Comparison of ENCODE assay signal across 21 cellular contexts in the genomic region with DNA sequence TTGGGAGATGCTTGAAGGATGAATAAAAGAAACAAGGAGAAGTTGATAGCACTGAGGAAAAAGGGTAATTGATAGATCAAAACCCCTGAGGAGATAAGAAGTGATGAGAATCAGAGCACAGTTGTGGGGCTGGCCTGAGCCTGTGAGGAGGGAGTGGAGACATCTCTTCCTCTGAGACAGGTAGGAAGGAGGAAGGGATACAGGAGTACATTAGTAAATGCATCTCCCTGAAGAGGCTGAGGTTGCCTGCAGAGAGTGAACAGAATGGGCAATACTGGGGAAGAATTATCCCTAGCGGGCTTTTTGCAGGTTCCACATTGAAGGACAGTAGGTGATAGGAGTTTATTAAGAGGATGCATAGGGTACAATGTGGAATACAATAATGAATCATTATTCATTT. TPM values are rescaled to one million over a fixed set of nuclear protein-coding genes. Genes with fewer than 3 reads are reported as not detected.
A peak's percentile ranks its signal among the peaks of the same experiment; 100 is the strongest.
DNase-seq lines count a peak whose midpoint lies in the region; ATAC-seq and TF ChIP-seq lines count a peak whose summit lies in the region.
"Had no signal": no experiment of that assay in that cellular context is flagged by ENCODE, and none has a peak within 500 bp of the region (broad histone marks: within the 10 kb centered on the region; RNA-seq: fewer than 3 reads in every experiment).

No MANE protein-coding gene starts in this region.

- whole genome bisulfite sequencing in smooth muscle cell (ENCODE audit: low lambda C conversion rate), result 68% methylated on average over 1 of the region's 1 CpG

- no peak overlapping the region for H3K9ac ChIP-seq in smooth muscle cell (ENCODE audit: low read depth)

- TF ChIP-seq CTCF in smooth muscle cell (IDR thresholded peaks at IDR 0.05; ENCODE audit: borderline replicate concordance, insufficient read depth, poor library complexity, severe bottlenecking), result no peak
- no peak for TF ChIP-seq CTCF in osteocyte (IDR thresholded peaks at IDR 0.05)

- peaks cover 8% of the 10 kb centered on the region for H3K27me3 Mint-ChIP-seq in activated CD4-positive, alpha-beta T cell treated with anti-CD3 and anti-CD28 coated beads, Interleukin-2, amount 10 ng/mL, durations not matched to agents 24 days and 14 days
- H3K27me3 Mint-ChIP-seq in activated CD4-positive, alpha-beta T cell treated with anti-CD3 and anti-CD28 coated beads, Interleukin-2, amount 10 ng/mL, durations not matched to agents 7 days and 5 days, result peaks cover 2% of the 10 kb centered on the region
- H3K27me3 Mint-ChIP-seq in activated naive CD8-positive, alpha-beta T cell treated with anti-CD3 and anti-CD28 coated beads, Interleukin-2, amount 50 U/mL, for 24 hours, result peaks cover 21% of the 10 kb centered on the region
- H3K27me3 Mint-ChIP-seq in osteocyte (ENCODE audit: unreplicated experiment), result peaks cover 12% of the 10 kb centered on the region

- H3K9me3 Mint-ChIP-seq in activated CD4-positive, alpha-beta T cell treated with anti-CD3 and anti-CD28 coated beads, Interleukin-2, amount 10 ng/mL, durations not matched to agents 24 days and 14 days, result no peaks in the 10 kb centered on the region
- H3K9me3 Mint-ChIP-seq in activated CD4-positive, alpha-beta T cell treated with anti-CD3 and anti-CD28 coated beads, Interleukin-2, amount 10 ng/mL, durations not matched to agents 7 days and 5 days, result no peaks in the 10 kb centered on the region
- H3K9me3 Mint-ChIP-seq in activated naive CD8-positive, alpha-beta T cell treated with anti-CD3 and anti-CD28 coated beads, Interleukin-2, amount 50 U/mL, for 24 hours, result no peaks in the 10 kb centered on the region
- H3K9me3 Mint-ChIP-seq in osteocyte (ENCODE audit: unreplicated experiment), result no peaks in the 10 kb centered on the region

- H3K27ac Mint-ChIP-seq in activated CD4-positive, alpha-beta T cell treated with anti-CD3 and anti-CD28 coated beads, Interleukin-2, amount 10 ng/mL, durations not matched to agents 24 days and 14 days, result peak overlapping the region; percentile 67
- no peak overlapping the region for H3K27ac Mint-ChIP-seq in activated CD4-positive, alpha-beta T cell treated with anti-CD3 and anti-CD28 coated beads, Interleukin-2, amount 10 ng/mL, durations not matched to agents 7 days and 5 days
- H3K27ac Mint-ChIP-seq in activated naive CD8-positive, alpha-beta T cell treated with anti-CD3 and anti-CD28 coated beads, Interleukin-2, amount 50 U/mL, for 24 hours, result peak overlapping the region; percentile 50
- no peak overlapping the region for H3K27ac Mint-ChIP-seq in osteocyte (ENCODE audit: unreplicated experiment)
- H3K27ac Mint-ChIP-seq: CD4-positive, CD25-positive, alpha-beta regulatory T cell had no signal

- POLR2A ChIA-PET in activated CD4-positive, alpha-beta T cell treated with anti-CD3 and anti-CD28 coated beads, Interleukin-2, amount 10 ng/mL, durations not matched to agents 7 days and 5 days (lab: Charles Lee), result no interaction called here

- intact Hi-C loops in activated CD4-positive, alpha-beta T cell treated with anti-CD3 and anti-CD28 coated beads, Interleukin-2, amount 10 ng/mL, durations not matched to agents 24 days and 14 days (cut with micrococcal nuclease), result loop anchor here (1.0 kb wide), 1 partner anchor 19 kb away; no protein-coding TSS in a partner anchor

- peaks cover 8% of the 10 kb centered on the region for H3F3A ChIP-seq in smooth muscle cell (ENCODE audit: low read depth)

- CTCF ChIA-PET in activated CD4-positive, alpha-beta T cell treated with anti-CD3 and anti-CD28 coated beads, Interleukin-2, amount 10 ng/mL, durations not matched to agents 7 days and 5 days (lab: Charles Lee), result interaction anchor here (0.9 to 1.4 kb wide), 6 partner anchors 10 to 179 kb away, joined by 3 to 4 read pairs (median 3); a partner anchor contains a TSS

- H3K4me3 Mint-ChIP-seq in activated CD4-positive, alpha-beta T cell treated with anti-CD3 and anti-CD28 coated beads, Interleukin-2, amount 10 ng/mL, durations not matched to agents 24 days and 14 days, result no peak overlapping the region
- no peak overlapping the region for H3K4me3 Mint-ChIP-seq in activated CD4-positive, alpha-beta T cell treated with anti-CD3 and anti-CD28 coated beads, Interleukin-2, amount 10 ng/mL, durations not matched to agents 7 days and 5 days
- peak overlapping the region; percentile 21 for H3K4me3 Mint-ChIP-seq in activated naive CD8-positive, alpha-beta T cell treated with anti-CD3 and anti-CD28 coated beads, Interleukin-2, amount 50 U/mL, for 24 hours
- no peak overlapping the region for H3K4me3 Mint-ChIP-seq in osteocyte (ENCODE audit: unreplicated experiment)
- H3K4me3 Mint-ChIP-seq: CD4-positive, CD25-positive, alpha-beta regulatory T cell had no signal

- no peaks in the 10 kb centered on the region for H4K20me1 ChIP-seq in smooth muscle cell (ENCODE audit: low read depth)

- ATAC-seq in activated naive CD8-positive, alpha-beta T cell treated with anti-CD3 and anti-CD28 coated beads, Interleukin-2, amount 50 U/mL, for 24 hours, result peak; percentile 23

- H3K36me3 Mint-ChIP-seq in activated CD4-positive, alpha-beta T cell treated with anti-CD3 and anti-CD28 coated beads, Interleukin-2, amount 10 ng/mL, durations not matched to agents 24 days and 14 days (ENCODE audit: low read depth), result no peaks in the 10 kb centered on the region
- H3K36me3 Mint-ChIP-seq in activated CD4-positive, alpha-beta T cell treated with anti-CD3 and anti-CD28 coated beads, Interleukin-2, amount 10 ng/mL, durations not matched to agents 7 days and 5 days (ENCODE audit: low read depth), result no peaks in the 10 kb centered on the region
- no peaks in the 10 kb centered on the region for H3K36me3 Mint-ChIP-seq in activated naive CD8-positive, alpha-beta T cell treated with anti-CD3 and anti-CD28 coated beads, Interleukin-2, amount 50 U/mL, for 24 hours (ENCODE audit: low read depth)
- no peaks in the 10 kb centered on the region for H3K36me3 Mint-ChIP-seq in osteocyte (ENCODE audit: unreplicated experiment)
- H3K36me3 Mint-ChIP-seq: CD4-positive, CD25-positive, alpha-beta regulatory T cell had no signal

- H3K27ac ChIP-seq in smooth muscle cell (ENCODE audit: low read depth), result peak overlapping the region; percentile 38

- no peaks in the 10 kb centered on the region for H3K27me3 ChIP-seq in H7 (ENCODE audit: control insufficient read depth, insufficient read depth, low read length)
- H3K27me3 ChIP-seq in smooth muscle cell (ENCODE audit: low read depth), result no peaks in the 10 kb centered on the region
- H3K27me3 ChIP-seq: BE2C had no signal

- H3K79me2 ChIP-seq in smooth muscle cell (ENCODE audit: low read depth), result no peaks in the 10 kb centered on the region

- peaks cover 13% of the 10 kb centered on the region for H3K4me1 Mint-ChIP-seq in activated CD4-positive, alpha-beta T cell treated with anti-CD3 and anti-CD28 coated beads, Interleukin-2, amount 10 ng/mL, durations not matched to agents 24 days and 14 days
- H3K4me1 Mint-ChIP-seq in activated CD4-positive, alpha-beta T cell treated with anti-CD3 and anti-CD28 coated beads, Interleukin-2, amount 10 ng/mL, durations not matched to agents 7 days and 5 days, result peaks cover 11% of the 10 kb centered on the region
- peaks cover 23% of the 10 kb centered on the region for H3K4me1 Mint-ChIP-seq in activated naive CD8-positive, alpha-beta T cell treated with anti-CD3 and anti-CD28 coated beads, Interleukin-2, amount 50 U/mL, for 24 hours
- H3K4me1 Mint-ChIP-seq in osteocyte (ENCODE audit: unreplicated experiment), result no peaks in the 10 kb centered on the region

- no peaks in the 10 kb centered on the region for H3K36me3 ChIP-seq in H7 (replicated peaks; ENCODE audit: control insufficient read depth, insufficient read depth, low read length)
- no peaks in the 10 kb centered on the region for H3K36me3 ChIP-seq in smooth muscle cell (ENCODE audit: low read depth)
- H3K36me3 ChIP-seq: BE2C, MG63 had no signal

- no peaks in the 10 kb centered on the region for H3K4me1 ChIP-seq in smooth muscle cell (ENCODE audit: low read depth)

- H3K9me3 ChIP-seq in smooth muscle cell (replicated peaks; ENCODE audit: low read depth), result no peaks in the 10 kb centered on the region
- H3K9me3 ChIP-seq: BE2C, MG63 had no signal

- no peak for DNase-seq in activated CD4-positive, alpha-beta T cell treated with anti-CD3 and anti-CD28 coated beads, Interleukin-2, amount 10 ng/mL, durations not matched to agents 24 days and 14 days
- no peak for DNase-seq in activated CD4-positive, alpha-beta T cell treated with anti-CD3 and anti-CD28 coated beads, Interleukin-2, amount 10 ng/mL, durations not matched to agents 7 days and 5 days
- DNase-seq in H7 (peak; percentile 4), smooth muscle cell (lab: John Stamatoyannopoulos, UW; ENCODE audit: unreplicated experiment) (no peak), NCI-H446 (lab: John Stamatoyannopoulos, UW) (no peak), UCSD-AML1 (lab: John Stamatoyannopoulos, UW; ENCODE audit: unreplicated experiment) (no peak), osteocyte (ENCODE audit: extremely low spot score, unreplicated experiment) (no peak)
- no peak for DNase-seq in activated naive CD8-positive, alpha-beta T cell treated with anti-CD3 and anti-CD28 coated beads, Interleukin-2, amount 50 U/mL, for 24 hours
- DNase-seq: 8988T, COR-L47, Kasumi-1, NCI-H1048, NCI-H1436, NCI-H2029, NCI-H2171 treated with DMSO at 0.1 percent for 48 hours, NCI-H446 treated with DMSO at 0.1 percent for 48 hours, NCI-H748 treated with DMSO at 0.1 percent for 48 hours, SHP77 had no signal

- H2AFZ ChIP-seq in smooth muscle cell (ENCODE audit: low read depth), result no peak overlapping the region

- H3K4me2 ChIP-seq in smooth muscle cell, result no peak overlapping the region

- H3K4me3 ChIP-seq in H7 (ENCODE audit: insufficient read depth, low read depth, low read length) (no peak overlapping the region), smooth muscle cell (no peak overlapping the region)
- H3K4me3 ChIP-seq: MG63 had no signal

RNA-seq across cellular contexts. Expression of a gene that starts 17.3 kb away (rescaled TPM):
- 0.92 and 1.3 TPM in 2 replicates for total RNA-seq in activated CD4-positive, alpha-beta T cell treated with anti-CD3 and anti-CD28 coated beads, Interleukin-2, amount 10 ng/mL, durations not matched to agents 24 days and 14 days
- 1 to 10 TPM; 2.0 to 3.0 TPM for total RNA-seq in activated CD4-positive, alpha-beta T cell treated with anti-CD3 and anti-CD28 coated beads, Interleukin-2, amount 10 ng/mL, durations not matched to agents 7 days and 5 days
- 17.7 and 23.0 TPM in 2 replicates for total RNA-seq in H7 (2014; rRNA removed; shearing (Covaris generic))
- total RNA-seq in smooth muscle cell, result 2.8 and 18.1 TPM in 2 replicates
- polyA plus RNA-seq in smooth muscle cell, result 5.5 and 6.6 TPM in 2 replicates
- total RNA-seq in osteocyte, result 23.5 and 24.1 TPM in 2 replicates

RNA-seq across cellular contexts. Expression of a gene that starts 21.5 kb away (rescaled TPM):
- total RNA-seq in activated CD4-positive, alpha-beta T cell treated with anti-CD3 and anti-CD28 coated beads, Interleukin-2, amount 10 ng/mL, durations not matched to agents 24 days and 14 days, result 13.1 and 13.9 TPM in 2 replicates
- 1 to 10 TPM; 6.4 TPM for total RNA-seq in activated CD4-positive, alpha-beta T cell treated with anti-CD3 and anti-CD28 coated beads, Interleukin-2, amount 10 ng/mL, durations not matched to agents 7 days and 5 days
- 40.0 and 40.3 TPM in 2 replicates for total RNA-seq in H7 (2014; rRNA removed; shearing (Covaris generic))
- total RNA-seq in smooth muscle cell (5.5 and 8.7 TPM in 2 replicates), osteocyte (19.8 and 20.1 TPM in 2 replicates)
- polyA plus RNA-seq in smooth muscle cell, result 24.0 and 26.2 TPM in 2 replicates

RNA-seq across cellular contexts. Expression of a gene that starts 40.2 kb away (rescaled TPM):
- total RNA-seq in activated CD4-positive, alpha-beta T cell treated with anti-CD3 and anti-CD28 coated beads, Interleukin-2, amount 10 ng/mL, durations not matched to agents 24 days and 14 days, result 314 and 317 TPM in 2 replicates
- 100 to 1,000 TPM; 236 to 239 TPM for total RNA-seq in activated CD4-positive, alpha-beta T cell treated with anti-CD3 and anti-CD28 coated beads, Interleukin-2, amount 10 ng/mL, durations not matched to agents 7 days and 5 days
- total RNA-seq in H7 (2014; rRNA removed; shearing (Covaris generic)), result 154 and 185 TPM in 2 replicates
- total RNA-seq in smooth muscle cell, result 144 and 154 TPM in 2 replicates
- 325 and 339 TPM in 2 replicates for polyA plus RNA-seq in smooth muscle cell
- total RNA-seq in osteocyte, result 152 and 154 TPM in 2 replicates

RNA-seq across cellular contexts. Expression of a gene that starts 45.3 kb away (rescaled TPM):
- total RNA-seq in activated CD4-positive, alpha-beta T cell treated with anti-CD3 and anti-CD28 coated beads, Interleukin-2, amount 10 ng/mL, durations not matched to agents 24 days and 14 days, result 21.4 and 24.5 TPM in 2 replicates
- 10 to 100 TPM; 19.6 to 20.7 TPM for total RNA-seq in activated CD4-positive, alpha-beta T cell treated with anti-CD3 and anti-CD28 coated beads, Interleukin-2, amount 10 ng/mL, durations not matched to agents 7 days and 5 days
- total RNA-seq in H7 (2014; rRNA removed; shearing (Covaris generic)), result 34.4 and 35.2 TPM in 2 replicates
- total RNA-seq in smooth muscle cell (6.2 and 33.7 TPM in 2 replicates), osteocyte (11.9 and 12.7 TPM in 2 replicates)
- 7.8 and 11.9 TPM in 2 replicates for polyA plus RNA-seq in smooth muscle cell

Comparison
In these comparisons a context has a peak if more than half of its experiments do, and no peak if none do; other contexts are left out.
1. H3K27ac Mint-ChIP-seq: peak in activated CD4-positive, alpha-beta T cell treated with anti-CD3 and anti-CD28 coated beads, Interleukin-2, amount 10 ng/mL, durations not matched to agents 24 days and 14 days (single experiment) and activated naive CD8-positive, alpha-beta T cell treated with anti-CD3 and anti-CD28 coated beads, Interleukin-2, amount 50 U/mL, for 24 hours (single experiment); none in activated CD4-positive, alpha-beta T cell treated with anti-CD3 and anti-CD28 coated beads, Interleukin-2, amount 10 ng/mL, durations not matched to agents 7 days and 5 days (single experiment) and osteocyte (single experiment).